Comparison of ENCODE assay signal across 11 cellular contexts in genomic region chr1:45023663-45024062, GRCh38.
"Had no signal": no experiment of that assay in that cellular context is flagged by ENCODE, and none has a peak within 500 bp of the region (broad histone marks: within the 10 kb centered on the region; RNA-seq: fewer than 3 reads in every experiment).

No MANE protein-coding gene starts in this region.

- ATAC-seq: GM23338, HCT116 had no signal

- H3K9ac ChIP-seq: GM23248 had no signal

- H3K36me3 ChIP-seq: HAP-1 had no signal

- H3K4me1 ChIP-seq: HAP-1 had no signal

- H3K4me3 ChIP-seq: GM23248, GM23338, HAP-1 had no signal

- H3K27ac ChIP-seq: GM23248 had no signal

- DNase-seq: GM23248, GOT3, H7, H9, HCEC 1CT, HFFc6 had no signal

- H3K4me2 ChIP-seq: GM23338 had no signal

- FAIRE-seq: H1, H54 had no signal

- H2AFZ ChIP-seq: GM23248, GM23338 had no signal

- H3K9me3 ChIP-seq: HAP-1 had no signal
